ENCODE assay signal across 10 cellular contexts in genomic region chr16:3112881-3113574, GRCh38. TPM values are rescaled to one million over a fixed set of nuclear protein-coding genes. Genes with fewer than 3 reads are reported as not detected.
A peak's percentile ranks its signal among the peaks of the same experiment; 100 is the strongest.
DNase-seq lines count a peak whose midpoint lies in the region; ATAC-seq and TF ChIP-seq lines count a peak whose summit lies in the region.
"Had no signal": no experiment of that assay in that cellular context is flagged by ENCODE, and none has a peak within 500 bp of the region (broad histone marks: within the 10 kb centered on the region; RNA-seq: fewer than 3 reads in every experiment).

No MANE protein-coding gene starts in this region.

- H3K4me1 ChIP-seq in ascending aorta, result peaks cover 0 to 15% of the 10 kb centered on the region in 2 donors

- DNase-seq in ELR (ENCODE audit: low read depth) (peak; percentile 25), ascending aorta (ENCODE audit: low spot score in 2 of 2) (no peak), left ventricle myocardium superior (no peak), retinal pigment epithelial cell (ENCODE audit: low read depth) (no peak), HuH-7 (ENCODE audit: low spot score) (no peak)
- DNase-seq in stimulated activated CD8-positive, alpha-beta memory T cell treated with anti-CD3 and anti-CD28 coated beads, Interleukin-4, amount 100 ng/mL, for 48 hours, result no peak
- DNase-seq in activated naive CD4-positive, alpha-beta T cell treated with Interleukin-2 at 50 U/mL for 16 hours, result no peak
- DNase-seq: GDM1; NK-92 treated with Interleukin-12 subunit alpha and Interleukin-12 subunit beta, amount 100 ng/mL, for 24 hours had no signal

- H3K36me3 ChIP-seq in ascending aorta, result peaks cover 17 to 25% of the 10 kb centered on the region in 2 donors

- TF ChIP-seq CTCF in ascending aorta (IDR thresholded peaks at IDR 0.05), result no peak
- TF ChIP-seq CTCF in retinal pigment epithelial cell (conservative IDR thresholded peaks at IDR 0.05; ENCODE audit: low read depth, low read length), result no peak

- no peaks in the 10 kb centered on the region for H3K27me3 ChIP-seq in ascending aorta

- ATAC-seq in left ventricle myocardium superior, result peak; percentile 47
- ATAC-seq in HG03045 (IDR thresholded peaks at IDR 0.05; ENCODE audit: unreplicated experiment), result no peak

- H3K4me3 ChIP-seq in ascending aorta (peak overlapping the region; percentile 62 to 84), retinal pigment epithelial cell (ENCODE audit: low read length) (peak overlapping the region; percentile 71)

- intact Hi-C loops in ascending aorta (cut with DNase I), result no loop called here
- intact Hi-C loops in left ventricle myocardium superior (cut with micrococcal nuclease), result no loop called here

- no peaks in the 10 kb centered on the region for H3K9me3 ChIP-seq in ascending aorta

- peak overlapping the region in 1 of 2 donors; percentile 42 for H3K27ac ChIP-seq in ascending aorta

RNA-seq across cellular contexts. Expression of gene ZNF205, which starts 0.6 kb away (rescaled TPM):
- total RNA-seq in ascending aorta, result 49.8 TPM
- 8.8 TPM for total RNA-seq in left ventricle myocardium superior

RNA-seq across cellular contexts. Expression of gene ZSCAN10, which starts 13.9 kb away (rescaled TPM):
- not detected for total RNA-seq in ascending aorta
- total RNA-seq in left ventricle myocardium superior, result not detected

RNA-seq across cellular contexts. Expression of gene ZNF213, which starts 21.8 kb away (rescaled TPM):
- total RNA-seq in ascending aorta, result 25.3 TPM
- 7.1 TPM for total RNA-seq in left ventricle myocardium superior

RNA-seq across cellular contexts. Expression of gene IL32, which starts 47.6 kb away (rescaled TPM):
- total RNA-seq in ascending aorta (139 TPM), left ventricle myocardium superior (46.0 TPM)
